Comparison of ENCODE assay signal across 8 cellular contexts in the genomic region with DNA sequence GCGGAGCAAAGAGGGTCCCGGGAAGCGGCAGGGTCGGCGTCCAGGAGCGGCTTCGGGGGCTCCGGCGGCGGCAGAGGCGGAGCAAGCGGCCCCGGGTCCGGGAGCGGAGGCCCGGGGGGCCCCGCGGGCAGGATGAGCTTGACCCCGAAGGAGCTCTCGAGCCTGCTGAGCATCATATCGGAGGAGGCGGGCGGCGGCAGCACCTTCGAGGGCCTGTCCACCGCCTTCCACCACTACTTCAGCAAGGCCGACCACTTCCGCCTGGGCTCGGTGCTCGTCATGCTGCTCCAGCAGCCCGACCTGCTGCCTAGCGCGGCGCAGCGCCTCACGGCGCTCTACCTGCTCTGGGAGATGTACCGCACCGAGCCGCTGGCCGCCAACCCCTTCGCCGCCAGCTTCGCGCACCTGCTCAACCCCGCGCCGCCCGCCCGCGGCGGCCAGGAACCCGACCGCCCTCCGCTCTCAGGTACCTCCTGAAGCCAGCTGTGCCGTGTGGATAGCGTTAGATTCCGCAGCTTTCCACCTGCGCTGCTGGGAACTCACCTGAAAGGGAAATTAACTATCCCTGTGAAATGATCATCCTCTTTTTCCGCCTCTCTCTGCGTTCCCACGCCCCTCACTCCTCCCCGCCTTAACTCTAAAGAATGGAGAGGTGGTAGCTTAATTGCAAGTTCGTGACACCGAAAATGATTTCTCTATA. TPM values are rescaled to one million over a fixed set of nuclear protein-coding genes. Genes with fewer than 3 reads are reported as not detected.
DNase-seq lines count a peak whose midpoint lies in the region; ATAC-seq and TF ChIP-seq lines count a peak whose summit lies in the region.

No MANE protein-coding gene starts in this region.

- peaks cover 12% of the 10 kb centered on the region for H3K4me1 ChIP-seq in KMS-11 (ENCODE audit: low read depth, poor library complexity, severe bottlenecking)
- H3K4me1 ChIP-seq in spleen = peaks cover 19 to 63% (median 44%) of the 10 kb centered on the region in 6 donors

- TF ChIP-seq CTCF in KMS-11 (conservative IDR thresholded peaks at IDR 0.05; ENCODE audit: low read depth, low read length) (no peak), spleen (IDR thresholded peaks at IDR 0.05 in 8 of 11, conservative IDR thresholded peaks at IDR 0.05 in 3 of 11) (no peak)

- H3K4me3 ChIP-seq in KMS-11 (IDR thresholded peaks at IDR 0.05; ENCODE audit: insufficient read depth, low read depth, low read length) (peak overlapping the region; percentile 75), iPS-18c (ENCODE audit: insufficient read depth, low read depth, low read length) (peak overlapping the region; percentile 96), spleen (peak overlapping the region; percentile 76 to 99 (median 94))

- H3K27ac ChIP-seq in KMS-11 (peak overlapping the region; percentile 88), spleen (peak overlapping the region; percentile 97 to 100 (median 99))

- WGBS in spleen, 5 donors = 0 to 1% (median 0%) methylated on average over 16 to 65 of the region's 65 CpGs

- intact Hi-C loops in spleen (cut with DNase I; ENCODE audit: low total_unique reads) = loop anchor here (10.0 kb wide), 1 partner anchor 52 kb away; a partner anchor contains a TSS

- H3K4me2 ChIP-seq in KMS-11 = peak overlapping the region; percentile 87

- DNase-seq in ELR (ENCODE audit: low read depth) = peak; percentile 75
- peak; percentile 64 to 86 (median 71) for DNase-seq in T-helper 1 cell
- DNase-seq in astrocyte of the hippocampus (ENCODE audit: low read depth, low spot score) = peak; percentile 76
- DNase-seq in spleen = peak; percentile 98
- no peak for DNase-seq in ecto neural progenitor cell (ENCODE audit: low spot score)

- H2AFZ ChIP-seq in KMS-11 (ENCODE audit: low read depth) = peak overlapping the region; percentile 83

- H3K9ac ChIP-seq in KMS-11 = peak overlapping the region; percentile 93

- no peaks in the 10 kb centered on the region for H4K20me1 ChIP-seq in KMS-11 (ENCODE audit: insufficient read depth)

- peaks cover 29% of the 10 kb centered on the region for H3K79me2 ChIP-seq in KMS-11 (ENCODE audit: insufficient read depth, low read depth)

- TF ChIP-seq POLR2A in spleen (IDR thresholded peaks at IDR 0.05) = no peak

- H3K9me3 ChIP-seq in iPS-18c (ENCODE audit: control insufficient read depth, insufficient read depth, low read length) (no peaks in the 10 kb centered on the region), spleen (no peaks in the 10 kb centered on the region)

- H3K27me3 ChIP-seq in KMS-11 (ENCODE audit: insufficient read depth, low read depth) (no peaks in the 10 kb centered on the region), spleen (replicated peaks in 1 of 7) (no peaks in the 10 kb centered on the region)

- H3K36me3 ChIP-seq in KMS-11 (ENCODE audit: insufficient read depth) = no peaks in the 10 kb centered on the region
- peaks cover 0 to 37% (median 7%) of the 10 kb centered on the region in 6 donors for H3K36me3 ChIP-seq in spleen

- peak; percentile 52 for ATAC-seq in GM21619 (IDR thresholded peaks at IDR 0.05; ENCODE audit: unreplicated experiment)

RNA-seq across cellular contexts. Expression of a gene that starts 0.5 kb away (rescaled TPM):
- 10 to 100 TPM; 29.8 to 36.4 (median 34.1) TPM for total RNA-seq in spleen
- polyA plus RNA-seq in spleen = 10 to 100 TPM; 17.9 to 22.7 (median 20.1) TPM

RNA-seq across cellular contexts. Expression of a gene that starts 55.3 kb away (rescaled TPM):
- 100 to 1,000 TPM; 141 to 398 (median 234) TPM for total RNA-seq in spleen
- polyA plus RNA-seq in spleen = 10 to 100 TPM; 31.8 to 64.1 (median 54.2) TPM
